Comparison of ENCODE assay signal across 8 cellular contexts in genomic region chr1:16175610-16176553, GRCh38. TPM values are rescaled to one million over a fixed set of nuclear protein-coding genes. Genes with fewer than 3 reads are reported as not detected.
DNase-seq lines count a peak whose midpoint lies in the region; ATAC-seq, FAIRE-seq and TF ChIP-seq lines count a peak whose summit lies in the region.

No MANE protein-coding gene starts in this region.

- WGBS in sigmoid colon, 2 donors, result 14 to 39% methylated on average over 24 of the region's 24 CpGs

- H3K36me3 ChIP-seq in right atrium auricular region (no peaks in the 10 kb centered on the region), sigmoid colon (no peaks in the 10 kb centered on the region)

- no peak overlapping the region for H3K4me3 ChIP-seq in right atrium auricular region
- no peak overlapping the region for H3K4me3 ChIP-seq in sigmoid colon

- TF ChIP-seq CTCF in right atrium auricular region (IDR thresholded peaks at IDR 0.05) (no peak), sigmoid colon (IDR thresholded peaks at IDR 0.05) (no peak), GM13976 (IDR thresholded peaks at IDR 0.05; ENCODE audit: borderline replicate concordance, control extremely low read depth, extremely low read depth, insufficient read depth, missing control alignments) (no peak)

- peak overlapping the region; percentile 79 to 80 for H3K27ac ChIP-seq in right atrium auricular region
- peak overlapping the region; percentile 83 to 92 (median 88) for H3K27ac ChIP-seq in sigmoid colon

- intact Hi-C loops in sigmoid colon (cut with DNase I), result no loop called here

- no peak for FAIRE-seq in HTR-8/SVneo (lab: Jason Lieb, UNC)

- TF ChIP-seq POLR2A in sigmoid colon (IDR thresholded peaks at IDR 0.05), result no peak

- H3K9me3 ChIP-seq in right atrium auricular region (no peaks in the 10 kb centered on the region), sigmoid colon (no peaks in the 10 kb centered on the region)

- in situ Hi-C loops in GM13976 (cut with MboI; ENCODE audit: low sequenced_read_pairs, unreplicated experiment), result no loop called here

- TF ChIP-seq EP300 in sigmoid colon (IDR thresholded peaks at IDR 0.05), result no peak

- H3K27me3 ChIP-seq in right atrium auricular region, result no peaks in the 10 kb centered on the region
- H3K27me3 ChIP-seq in sigmoid colon, result no peaks in the 10 kb centered on the region

- no peak for ATAC-seq in HG02763 (IDR thresholded peaks at IDR 0.05; ENCODE audit: unreplicated experiment)
- ATAC-seq in HG03280 (IDR thresholded peaks at IDR 0.05; ENCODE audit: unreplicated experiment), result no peak

- peaks cover 0 to 47% of the 10 kb centered on the region in 2 donors for H3K4me1 ChIP-seq in right atrium auricular region
- H3K4me1 ChIP-seq in sigmoid colon, result peaks cover 0 to 78% (median 67%) of the 10 kb centered on the region in 4 donors

- DNase-seq in HS-5 (ENCODE audit: low read depth) (peak; percentile 66), amniotic stem cell (lab: John Stamatoyannopoulos, UW) (peak; percentile 83), right atrium auricular region (ENCODE audit: low spot score) (peak; percentile 92), sigmoid colon (peak; percentile 97), HTR-8/SVneo (ENCODE audit: insufficient read length, low spot score) (no peak), GM13976 (ENCODE audit: low spot score) (no peak)

RNA-seq across cellular contexts. Expression of gene EPHA2, which starts 20.0 kb away (rescaled TPM):
- 10 to 100 TPM; 17.5 to 43.5 TPM for total RNA-seq in right atrium auricular region
- 1 to 10 TPM; 3.3 to 6.4 (median 4.9) TPM for total RNA-seq in sigmoid colon
- polyA plus RNA-seq in sigmoid colon, result 10 to 100 TPM in 1 of 3 donors, 1 to 10 TPM in 2; 6.0 to 24.7 (median 9.9) TPM

RNA-seq across cellular contexts. Expression of gene ARHGEF19, which starts 36.6 kb away (rescaled TPM):
- total RNA-seq in right atrium auricular region, result 1 to 10 TPM; 1.5 to 4.8 TPM
- 1 to 10 TPM in 3 of 4 donors, not detected in 1; 2.5 to 4.4 (median 3.6) TPM for total RNA-seq in sigmoid colon
- 10 to 100 TPM in 1 of 3 donors, 1 to 10 TPM in 2; 2.5 to 10.8 (median 7.2) TPM for polyA plus RNA-seq in sigmoid colon

Comparison
In these comparisons a context has a peak if more than half of its experiments do, and no peak if none do; other contexts are left out.
1. DNase-seq: peak in HS-5 (single experiment), amniotic stem cell (single experiment), right atrium auricular region (single experiment) and sigmoid colon (single experiment); none in HTR-8/SVneo (single experiment) and GM13976 (single experiment).